25 cellular contexts compared by ENCODE assay signal in the genomic region with DNA sequence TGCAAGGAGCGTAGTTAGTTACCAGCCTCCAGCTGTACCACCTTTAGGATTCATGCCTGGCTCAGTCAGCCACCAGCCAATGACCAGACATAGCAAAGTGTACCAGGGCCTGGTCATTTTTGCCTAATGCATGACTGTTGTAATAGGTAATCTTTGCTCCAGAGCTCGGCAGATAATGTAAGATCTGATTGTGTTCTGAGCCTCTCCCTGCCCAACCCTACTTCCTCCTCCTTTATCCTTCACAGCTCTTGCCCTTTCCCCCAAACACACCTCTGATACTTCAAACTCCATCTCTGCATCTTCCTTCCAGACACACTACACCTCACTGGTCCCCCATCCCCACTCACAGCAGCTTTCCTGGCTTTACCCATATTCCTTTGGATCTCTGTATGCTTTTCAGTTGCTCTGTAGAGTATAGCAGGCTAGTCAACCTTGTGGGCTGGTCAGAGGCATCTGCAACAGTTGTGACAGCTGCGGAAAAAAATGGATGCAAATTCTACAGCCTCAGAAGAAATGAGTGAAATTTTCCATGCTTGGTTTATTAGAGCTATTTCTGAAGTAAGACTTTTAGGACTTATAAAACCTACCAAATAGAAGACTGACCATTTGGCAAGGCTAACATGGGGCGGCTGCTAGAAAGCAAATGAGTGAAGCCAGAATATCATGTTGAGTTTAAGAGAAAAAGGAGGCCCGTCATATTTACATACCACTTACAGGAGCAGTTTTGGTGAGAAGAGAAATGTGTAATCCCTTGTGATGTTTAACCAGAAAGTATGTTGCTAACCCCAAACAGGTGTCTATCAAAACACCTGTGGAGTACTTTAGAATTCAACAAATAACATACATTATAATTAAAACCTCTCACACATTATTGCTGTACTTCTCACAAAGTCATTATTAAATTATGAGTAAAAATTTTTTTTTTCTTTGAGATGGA. TPM values are rescaled to one million over a fixed set of nuclear protein-coding genes. Genes with fewer than 3 reads are reported as not detected.
A peak's percentile ranks its signal among the peaks of the same experiment; 100 is the strongest.
DNase-seq lines count a peak whose midpoint lies in the region; ATAC-seq, FAIRE-seq and TF ChIP-seq lines count a peak whose summit lies in the region.
"Had no signal": no experiment of that assay in that cellular context is flagged by ENCODE, and none has a peak within 500 bp of the region (broad histone marks: within the 10 kb centered on the region; RNA-seq: fewer than 3 reads in every experiment).

No MANE protein-coding gene starts in this region.

- H3K4me2 ChIP-seq in DOHH2 (ENCODE audit: low read length) (peak overlapping the region; percentile 95), H1 (ENCODE audit: insufficient read depth in 1 of 2, low read depth in 2 of 2, low read length in 2 of 2) (no peak overlapping the region), PC-3 (ENCODE audit: low read length) (no peak overlapping the region)

- no peaks in the 10 kb centered on the region for H4K20me1 ChIP-seq in DOHH2 (ENCODE audit: control insufficient read depth, insufficient read depth, low read depth, low read length)
- H4K20me1 ChIP-seq in H1 (replicated peaks in 1 of 2; ENCODE audit: control insufficient read depth in 1 of 2, insufficient read depth in 2 of 2, low read length in 2 of 2): no peaks in the 10 kb centered on the region
- no peaks in the 10 kb centered on the region for H4K20me1 ChIP-seq in PC-3 (ENCODE audit: low read length)

- no peak overlapping the region for H2BK120ac ChIP-seq in H1 (replicated peaks; ENCODE audit: low read depth, low read length)

- H2BK12ac ChIP-seq in H1 (ENCODE audit: low read depth, low read length): peak overlapping the region; percentile 50; the same call in 1 of the 2 replicates

- H3K9me3 ChIP-seq in DOHH2 (ENCODE audit: control insufficient read depth, insufficient read depth, low read length) (no peaks in the 10 kb centered on the region), H1 (ENCODE audit: insufficient read depth in 2 of 2, low read depth in 1 of 2, low read length in 1 of 2) (no peaks in the 10 kb centered on the region), PC-3 (ENCODE audit: low read length) (no peaks in the 10 kb centered on the region), upper lobe of right lung (no peaks in the 10 kb centered on the region)
- H3K9me3 ChIP-seq: gastrocnemius medialis, lower lobe of right lung, SJSA1 had no signal

- H3K36me3 Mint-ChIP-seq in activated naive CD4-positive, alpha-beta T cell treated with anti-CD3 and anti-CD28 coated beads for 36 hours (ENCODE audit: low read depth): no peaks in the 10 kb centered on the region
- H3K36me3 Mint-ChIP-seq: CD4-positive, CD25-positive, alpha-beta regulatory T cell had no signal

- CTCF ChIA-PET in H1 (lab: Charles Lee; ENCODE audit: partially characterized antibody): interaction anchor here (0.6 to 5.2 kb wide), 9 partner anchors 8 to 112 kb away, joined by 3 to 124 read pairs (median 6); no protein-coding TSS in a partner anchor
- CTCF ChIA-PET in PC-3 (lab: Charles Lee): no interaction called here
- CTCF ChIA-PET in activated naive CD4-positive, alpha-beta T cell treated with anti-CD3 and anti-CD28 coated beads for 36 hours (lab: Charles Lee): interaction anchor here (0.6 to 1.7 kb wide), 3 partner anchors 34 to 1327 kb away, joined by 3 to 4 read pairs (median 3); no protein-coding TSS in a partner anchor

- H3K4me1 ChIP-seq in DOHH2 (ENCODE audit: control insufficient read depth, low read length): peaks cover 44% of the 10 kb centered on the region
- H3K4me1 ChIP-seq in H1 (replicated peaks in 1 of 4; ENCODE audit: control insufficient read depth in 3 of 4, insufficient read depth in 4 of 4, low read length in 3 of 4): peaks cover 0 to 4% (median 0%) of the 10 kb centered on the region in 4 experiments; a peak in 4 of 7 replicates
- no peaks in the 10 kb centered on the region for H3K4me1 ChIP-seq in PC-3 (ENCODE audit: insufficient read depth, low read length)
- H3K4me1 ChIP-seq in upper lobe of right lung: no peaks in the 10 kb centered on the region
- H3K4me1 ChIP-seq: lower lobe of right lung had no signal

- H2BK15ac ChIP-seq in H1 (ENCODE audit: low read length): no peak overlapping the region

- no peak overlapping the region for H3K4ac ChIP-seq in H1 (replicated peaks; ENCODE audit: insufficient read length, low read depth, low read length)

- no TSS peak for BruUV-seq in PC-3 (replicated peaks; lab: Mats Ljungman, UMichigan)

- no peak overlapping the region for H3K4me3 Mint-ChIP-seq in activated naive CD4-positive, alpha-beta T cell treated with anti-CD3 and anti-CD28 coated beads for 36 hours
- H3K4me3 Mint-ChIP-seq: CD4-positive, CD25-positive, alpha-beta regulatory T cell; nephron; T-helper 2 cell treated with Interferon-gamma antibody and Interleukin-4, amounts not matched to agents 5 μg/mL and 100 μg/mL, for 36 hours had no signal

- no peak overlapping the region for H3K27ac Mint-ChIP-seq in activated naive CD4-positive, alpha-beta T cell treated with anti-CD3 and anti-CD28 coated beads for 36 hours
- H3K27ac Mint-ChIP-seq: nephron; progenitor cell of endocrine pancreas; T-helper 2 cell treated with Interferon-gamma antibody and Interleukin-4, amounts not matched to agents 5 μg/mL and 100 μg/mL, for 36 hours had no signal

- no peaks in the 10 kb centered on the region for H3K79me1 ChIP-seq in H1 (ENCODE audit: low read depth, low read length)

- no peak overlapping the region for H4K91ac ChIP-seq in H1 (replicated peaks; ENCODE audit: insufficient read length, low read length)

- no peaks in the 10 kb centered on the region for H3K9me2 ChIP-seq in DOHH2 (replicated peaks; ENCODE audit: control insufficient read depth, low read length)
- H3K9me2 ChIP-seq in PC-3 (replicated peaks; ENCODE audit: low read length): no peaks in the 10 kb centered on the region

- DNase-seq in H1 (ENCODE audit: low read depth in 1 of 2, low spot score in 2 of 2) (no peak), PC-3 (no peak), upper lobe of right lung (no peak)
- DNase-seq in activated naive CD4-positive, alpha-beta T cell treated with anti-CD3 and anti-CD28 coated beads for 36 hours: no peak
- DNase-seq: activated CD4-positive, alpha-beta T cell treated with anti-CD3 and anti-CD28 coated beads for 4 hours; activated CD8-positive, alpha-beta memory T cell treated with anti-CD3 and anti-CD28 coated beads, Interleukin-2, amount 50 U/mL, for 4 hours; activated naive CD4-positive, alpha-beta T cell; CD4-positive, CD25-positive, alpha-beta regulatory T cell; gastrocnemius medialis; lower lobe of right lung; NCI-H187; NCI-H510A; stimulated activated naive CD4-positive, alpha-beta T cell treated with Interleukin-2 at 50 U/mL for 16 hours had no signal

- ATAC-seq in GM19395 (IDR thresholded peaks at IDR 0.05; ENCODE audit: unreplicated experiment): peak; percentile 68
- ATAC-seq in HG02870 (IDR thresholded peaks at IDR 0.05; ENCODE audit: unreplicated experiment): peak; percentile 59
- ATAC-seq in PC-3: no peak
- no peak for ATAC-seq in HG03432 (IDR thresholded peaks at IDR 0.05; ENCODE audit: unreplicated experiment)
- ATAC-seq in upper lobe of right lung: no peak
- ATAC-seq: gastrocnemius medialis, lower lobe of right lung had no signal

- H3K36me3 ChIP-seq in DOHH2 (ENCODE audit: control insufficient read depth, low read length): no peaks in the 10 kb centered on the region
- no peaks in the 10 kb centered on the region for H3K36me3 ChIP-seq in H1 (ENCODE audit: control insufficient read depth in 2 of 4, insufficient read depth in 4 of 4, low read length in 3 of 4)
- H3K36me3 ChIP-seq in PC-3 (ENCODE audit: low read depth, low read length): no peaks in the 10 kb centered on the region
- H3K36me3 ChIP-seq in upper lobe of right lung: no peaks in the 10 kb centered on the region
- H3K36me3 ChIP-seq: gastrocnemius medialis, lower lobe of right lung, SJSA1 had no signal

- TF ChIP-seq CTCF in DOHH2 (IDR thresholded peaks at IDR 0.05; ENCODE audit: low read depth, low read length, poor library complexity, severe bottlenecking) (no peak), H1 (IDR thresholded peaks at IDR 0.05; ENCODE audit: control extremely low read depth in 1 of 3, insufficient read depth in 1 of 3, low read depth in 1 of 3, low read length in 3 of 3) (no peak), PC-3 (conservative IDR thresholded peaks at IDR 0.05; ENCODE audit: low read depth, low read length) (no peak), upper lobe of right lung (IDR thresholded peaks at IDR 0.05) (no peak)

- no peak overlapping the region for H3K56ac ChIP-seq in H1 (replicated peaks; ENCODE audit: insufficient read length, low read depth, low read length)

- H2BK20ac ChIP-seq in H1 (ENCODE audit: low read length): no peak overlapping the region

- 88% methylated on average over 5 of the region's 5 CpGs; no CpG with 5 or more reads in 1 of the 2 experiments for WGBS in H1 (ENCODE audit: extremely low coverage in 1 of 2, insufficient coverage in 1 of 2, insufficient read length in 1 of 2, insufficient replicate concordance in 2 of 2, low coverage in 1 of 2, low lambda C conversion rate in 2 of 2, missing lambda C conversion rate in 1 of 2), 2 experiments

- POLR2A ChIA-PET in H1 (lab: Charles Lee; ENCODE audit: partially characterized antibody) (interaction anchor here (0.8 to 1.8 kb wide), 6 partner anchors 11 to 82 kb away, joined by 3 to 5 read pairs (median 4); a partner anchor contains a TSS), PC-3 (lab: Charles Lee; ENCODE audit: unreplicated experiment) (no interaction called here)

- H2AK5ac ChIP-seq in H1 (ENCODE audit: low read depth, low read length): no peak overlapping the region

- no peak overlapping the region for H4K5ac ChIP-seq in H1 (ENCODE audit: insufficient read length, low read depth, low read length)

- intact Hi-C loops in PC-3 (cut with micrococcal nuclease) (loop anchor here (5.0 kb wide), 1 partner anchor 76 kb away; no protein-coding TSS in a partner anchor), upper lobe of right lung (cut with DNase I) (loop anchor here (10.0 kb wide), 1 partner anchor 54 kb away; no protein-coding TSS in a partner anchor)
- intact Hi-C loops in activated naive CD4-positive, alpha-beta T cell treated with anti-CD3 and anti-CD28 coated beads for 36 hours (cut with micrococcal nuclease): no loop called here

- no peak overlapping the region for H4K8ac ChIP-seq in H1 (ENCODE audit: extremely low read depth, insufficient read depth, low read length)

- no peak overlapping the region for H3K14ac ChIP-seq in H1 (ENCODE audit: insufficient read length)

- no peaks in the 10 kb centered on the region for H3K4me1 Mint-ChIP-seq in activated naive CD4-positive, alpha-beta T cell treated with anti-CD3 and anti-CD28 coated beads for 36 hours (ENCODE audit: low read depth)
- H3K4me1 Mint-ChIP-seq: CD4-positive, CD25-positive, alpha-beta regulatory T cell had no signal

- no peak for TF ChIP-seq EP300 in H1 (IDR thresholded peaks at IDR 0.05; ENCODE audit: borderline replicate concordance in 1 of 2, low read depth in 2 of 2, low read length in 2 of 2)

- no peaks in the 10 kb centered on the region for H3K9me3 Mint-ChIP-seq in activated naive CD4-positive, alpha-beta T cell treated with anti-CD3 and anti-CD28 coated beads for 36 hours
- H3K9me3 Mint-ChIP-seq: CD4-positive, CD25-positive, alpha-beta regulatory T cell; nephron; T-helper 2 cell treated with Interferon-gamma antibody and Interleukin-4, amounts not matched to agents 5 μg/mL and 100 μg/mL, for 36 hours had no signal

- H3K27ac ChIP-seq in DOHH2 (ENCODE audit: low read depth, low read length): peak overlapping the region; percentile 86
- no peak overlapping the region for H3K27ac ChIP-seq in H1 (ENCODE audit: low read depth, low read length)
- no peak overlapping the region for H3K27ac ChIP-seq in PC-3 (ENCODE audit: low read length)
- H3K27ac ChIP-seq in upper lobe of right lung: no peak overlapping the region
- H3K27ac ChIP-seq: coronary artery, gastrocnemius medialis, lower lobe of right lung, SJSA1 had no signal

- no peak for TF ChIP-seq RAD21 in H1 (IDR thresholded peaks at IDR 0.05 in 1 of 2, conservative IDR thresholded peaks at IDR 0.05 in 1 of 2; ENCODE audit: low read depth in 2 of 2, low read length in 2 of 2)

- TF ChIP-seq POLR2A in H1 (IDR thresholded peaks at IDR 0.05; ENCODE audit: control extremely low read depth in 1 of 2, low read depth in 2 of 2, low read length in 2 of 2): no peak

- H3K79me2 ChIP-seq in DOHH2 (ENCODE audit: control insufficient read depth, low read length) (no peaks in the 10 kb centered on the region), H1 (ENCODE audit: control insufficient read depth in 1 of 2, insufficient read depth in 2 of 2, low read length in 2 of 2) (no peaks in the 10 kb centered on the region; a peak in 1 of 4 replicates), PC-3 (ENCODE audit: low read length) (no peaks in the 10 kb centered on the region)

- H3K23me2 ChIP-seq in H1 (ENCODE audit: low read depth, low read length): no peaks in the 10 kb centered on the region

- no peak overlapping the region for H2AFZ ChIP-seq in H1 (ENCODE audit: low read length)
- H2AFZ ChIP-seq in PC-3 (ENCODE audit: low read length): no peak overlapping the region

- FAIRE-seq in H1 (lab: Jason Lieb, UNC): no peak
- FAIRE-seq: A204.1, astrocyte, HTR-8/SVneo had no signal

- H3F3A ChIP-seq in DOHH2 (ENCODE audit: control insufficient read depth, insufficient read depth): peaks cover 8% of the 10 kb centered on the region
- no peaks in the 10 kb centered on the region for H3F3A ChIP-seq in PC-3 (ENCODE audit: low read length, unreplicated experiment)

- no peaks in the 10 kb centered on the region for H3K27me3 Mint-ChIP-seq in activated naive CD4-positive, alpha-beta T cell treated with anti-CD3 and anti-CD28 coated beads for 36 hours (ENCODE audit: low read depth)

- H2BK5ac ChIP-seq in H1 (ENCODE audit: low read depth, low read length): no peak overlapping the region

- H3K18ac ChIP-seq in H1 (ENCODE audit: extremely low read depth, low read length): no peak overlapping the region

- no peaks in the 10 kb centered on the region for H3K27me3 ChIP-seq in DOHH2 (ENCODE audit: control insufficient read depth, low read length)
- no peaks in the 10 kb centered on the region for H3K27me3 ChIP-seq in H1 (replicated peaks in 1 of 4; ENCODE audit: control insufficient read depth in 3 of 4, extremely low read depth in 1 of 4, insufficient read depth in 3 of 4, low read length in 3 of 4)
- H3K27me3 ChIP-seq in PC-3 (ENCODE audit: low read length): no peaks in the 10 kb centered on the region
- H3K27me3 ChIP-seq in upper lobe of right lung: peaks cover 5% of the 10 kb centered on the region
- H3K27me3 ChIP-seq: gastrocnemius medialis, SJSA1 had no signal

- peak overlapping the region; percentile 70 for H3K4me3 ChIP-seq in DOHH2 (ENCODE audit: low read length)
- no peak overlapping the region for H3K4me3 ChIP-seq in H1 (ENCODE audit: extremely low read depth in 1 of 4, insufficient read depth in 2 of 4, low read depth in 3 of 4, low read length in 4 of 4)
- H3K4me3 ChIP-seq in PC-3 (ENCODE audit: low read length): no peak overlapping the region
- H3K4me3 ChIP-seq in upper lobe of right lung: no peak overlapping the region
- H3K4me3 ChIP-seq: coronary artery, gastrocnemius medialis, lower lobe of right lung, SJSA1 had no signal

- H3K9ac ChIP-seq in H1 (replicated peaks in 1 of 4; ENCODE audit: extremely low read depth in 1 of 4, low read depth in 3 of 4, low read length in 3 of 4): no peak overlapping the region
- no peak overlapping the region for H3K9ac ChIP-seq in PC-3 (ENCODE audit: low read length)

- no peak overlapping the region for H3K23ac ChIP-seq in H1 (ENCODE audit: insufficient read length)

RNA-seq across cellular contexts. Expression of a gene that starts 19.9 kb away (rescaled TPM):
- 20.6 and 21.8 TPM in 2 replicates for total RNA-seq in H1 (2021; fragmentation: NEBNext Ultra II Directional; extraction: Animal tissue kit (Norgen Biotek cat#: 25700))
- polyA plus RNA-seq in H1 (2011; rRNA removed): 3.4 and 4.8 TPM in 2 replicates
- polyA plus RNA-seq in H1 (2011; cell fraction: cytosol; rRNA removed): 9.5 TPM
- 2.4 TPM for polyA plus RNA-seq in H1 (2011; cell fraction: nucleus; rRNA removed)
- 8.4 to 16.0 TPM (median 9.2 TPM) in 4 replicates for polyA plus RNA-seq in H1 (2012, experiment 1 of 2)
- polyA plus RNA-seq in H1 (2012, experiment 2 of 2): 2.7 TPM
- 13.2 TPM for polyA plus RNA-seq in H1 (2013, experiment 1 of 2)
- polyA plus RNA-seq in H1 (2013, experiment 2 of 2): 14.2 TPM
- polyA minus RNA-seq in H1 (2011; rRNA and poly(A)+ RNA removed): 4.4 and 5.6 TPM in 2 replicates
- 4.7 TPM for polyA minus RNA-seq in H1 (2011; cell fraction: cytosol; rRNA and poly(A)+ RNA removed)
- polyA minus RNA-seq in H1 (2011; cell fraction: nucleus; rRNA and poly(A)+ RNA removed): 7.8 TPM
- total RNA-seq in PC-3 (2014; rRNA removed) (4.0 and 5.1 TPM in 2 replicates), upper lobe of right lung (8.2 TPM)
- 10 to 100 TPM; 13.4 to 13.5 TPM for total RNA-seq in activated naive CD4-positive, alpha-beta T cell treated with anti-CD3 and anti-CD28 coated beads for 36 hours

RNA-seq across cellular contexts. Expression of a gene that starts 33.3 kb away (rescaled TPM):
- 86.3 and 94.1 TPM in 2 replicates for total RNA-seq in H1 (2021; fragmentation: NEBNext Ultra II Directional; extraction: Animal tissue kit (Norgen Biotek cat#: 25700))
- polyA plus RNA-seq in H1 (2011; rRNA removed): 71.6 and 121 TPM in 2 replicates
- 111 TPM for polyA plus RNA-seq in H1 (2011; cell fraction: cytosol; rRNA removed)
- 145 TPM for polyA plus RNA-seq in H1 (2011; cell fraction: nucleus; rRNA removed)
- 48.6 to 86.0 TPM (median 71.2 TPM) in 4 replicates for polyA plus RNA-seq in H1 (2012, experiment 1 of 2)
- polyA plus RNA-seq in H1 (2012, experiment 2 of 2): 46.6 TPM
- 29.5 TPM for polyA plus RNA-seq in H1 (2013, experiment 1 of 2)
- polyA plus RNA-seq in H1 (2013, experiment 2 of 2): 28.1 TPM
- polyA minus RNA-seq in H1 (2011; rRNA and poly(A)+ RNA removed): 70.2 and 103 TPM in 2 replicates
- polyA minus RNA-seq in H1 (2011; cell fraction: cytosol; rRNA and poly(A)+ RNA removed): 58.3 TPM
- polyA minus RNA-seq in H1 (2011; cell fraction: nucleus; rRNA and poly(A)+ RNA removed): 37.7 TPM
- total RNA-seq in PC-3 (2014; rRNA removed): 19.4 and 22.0 TPM in 2 replicates
- 10 to 100 TPM; 15.5 to 18.6 TPM for total RNA-seq in activated naive CD4-positive, alpha-beta T cell treated with anti-CD3 and anti-CD28 coated beads for 36 hours
- total RNA-seq in upper lobe of right lung: 6.2 TPM

Comparison
In these comparisons a context has a peak if more than half of its experiments do, and no peak if none do; other contexts are left out.
1. ATAC-seq: peak in GM19395 (single experiment) and HG02870 (single experiment); none in PC-3 (single experiment), HG03432 (single experiment) and upper lobe of right lung (single experiment).